In the genomic region with DNA sequence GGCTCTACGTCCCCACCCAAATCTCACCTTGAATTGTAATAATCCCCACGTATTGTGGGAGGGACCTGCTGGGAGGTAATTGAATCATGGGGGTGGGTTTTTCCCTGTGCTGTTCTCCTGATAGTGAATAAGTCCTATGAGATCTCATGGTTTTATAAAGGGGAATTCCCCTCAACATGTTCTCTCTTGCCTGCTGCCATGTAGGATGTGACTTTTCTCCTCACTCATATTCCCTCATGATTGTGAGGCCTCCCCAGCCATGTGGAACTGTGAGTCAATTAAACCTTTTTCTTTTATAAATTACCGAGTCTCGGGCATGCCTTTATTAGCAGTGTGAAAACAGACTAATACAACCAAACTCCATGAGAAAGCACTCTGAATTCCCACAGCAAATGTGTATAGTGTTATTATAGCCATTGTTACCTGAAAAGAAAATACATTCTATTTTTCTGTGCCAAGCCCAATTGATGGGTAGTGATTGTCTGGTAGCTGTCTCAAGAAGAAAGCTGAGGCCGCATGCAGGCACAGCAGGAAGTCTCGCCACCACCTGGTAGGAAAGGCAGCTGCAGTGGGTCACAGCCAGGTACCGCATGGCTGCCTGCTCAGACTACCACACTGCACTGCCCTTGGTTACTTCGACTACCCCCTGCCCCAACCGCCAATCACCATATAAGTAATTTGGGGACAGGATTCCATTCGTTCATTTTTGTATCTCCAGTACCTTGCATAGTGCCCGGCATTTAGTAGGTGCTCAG, we compare ENCODE assay signal across 20 cellular contexts. TPM values are rescaled to one million over a fixed set of nuclear protein-coding genes. Genes with fewer than 3 reads are reported as not detected.
A peak's percentile ranks its signal among the peaks of the same experiment; 100 is the strongest.
DNase-seq lines count a peak whose midpoint lies in the region; ATAC-seq, FAIRE-seq and TF ChIP-seq lines count a peak whose summit lies in the region.
"Had no signal": no experiment of that assay in that cellular context is flagged by ENCODE, and none has a peak within 500 bp of the region (broad histone marks: within the 10 kb centered on the region; RNA-seq: fewer than 3 reads in every experiment).

No MANE protein-coding gene starts in this region.

- FAIRE-seq in bronchial epithelial cell (lab: Jason Lieb, UNC): no peak
- FAIRE-seq: astrocyte, GM12892 had no signal

- H3K36me3 ChIP-seq in bronchial epithelial cell (ENCODE audit: control insufficient read depth, insufficient read depth, low read length) (no peaks in the 10 kb centered on the region), thoracic aorta (no peaks in the 10 kb centered on the region)
- H3K36me3 ChIP-seq: gastroesophageal sphincter, HAP-1, transverse colon had no signal

- peaks cover 8% of the 10 kb centered on the region for H3K27me3 ChIP-seq in bronchial epithelial cell (ENCODE audit: control insufficient read depth, insufficient read depth, low read length)
- H3K27me3 ChIP-seq in thoracic aorta (replicated peaks; ENCODE audit: insufficient read depth): no peaks in the 10 kb centered on the region

- no peak overlapping the region for H3K4me3 ChIP-seq in bronchial epithelial cell (ENCODE audit: low read depth, low read length)
- no peak overlapping the region for H3K4me3 ChIP-seq in thoracic aorta
- H3K4me3 ChIP-seq: gastroesophageal sphincter, HAP-1, transverse colon had no signal

- no peaks in the 10 kb centered on the region for H3K9me3 ChIP-seq in thoracic aorta
- H3K9me3 ChIP-seq: gastroesophageal sphincter, HAP-1, transverse colon had no signal

- H3K27ac ChIP-seq in thoracic aorta: peak overlapping the region; percentile 67 to 75
- H3K27ac ChIP-seq: gastroesophageal sphincter, transverse colon had no signal

- H3K4me1 ChIP-seq in thoracic aorta (ENCODE audit: control insufficient read depth in 1 of 2, low read depth in 2 of 2): peaks cover 10 to 17% of the 10 kb centered on the region in 2 donors
- H3K4me1 ChIP-seq: gastroesophageal sphincter, HAP-1, transverse colon had no signal

- DNase-seq in DMS53 (lab: John Stamatoyannopoulos, UW) (peak; percentile 58), DMS53 treated with DMSO at 0.1 percent for 48 hours (lab: John Stamatoyannopoulos, UW; ENCODE audit: unreplicated experiment) (no peak), NAMALWA (ENCODE audit: low spot score) (peak; percentile 44), bronchial epithelial cell (ENCODE audit: low read depth) (peak; percentile 68), thoracic aorta (ENCODE audit: low spot score) (no peak), UCSD-AML1 (lab: John Stamatoyannopoulos, UW; ENCODE audit: unreplicated experiment) (no peak), mesenteric fat pad (ENCODE audit: low spot score) (no peak)
- DNase-seq in stimulated activated CD4-positive, alpha-beta T cell treated with anti-CD3 and anti-CD28 coated beads, Interleukin-2, amount 100 ng/mL, for 48 hours: no peak
- DNase-seq: activated gamma-delta T cell, cortex of kidney, EL, IMR-90, NCI-H1092 treated with DMSO at 0.1 percent for 48 hours, NCI-H2171 treated with DMSO at 0.1 percent for 48 hours, transverse colon had no signal

- TF ChIP-seq CTCF in bronchial epithelial cell (IDR thresholded peaks at IDR 0.05; ENCODE audit: insufficient read depth, low read length, severe bottlenecking) (no peak), thoracic aorta (IDR thresholded peaks at IDR 0.05) (no peak)

- no peak for ATAC-seq in thoracic aorta (ENCODE audit: insufficient number of reproducible peaks, low FRiP score, low read depth)
- ATAC-seq: activated CD4-positive, CD25-positive, alpha-beta regulatory T cell treated with anti-CD3 and anti-CD28 coated beads, Interleukin-2, amount 50 U/mL, for 24 hours; gastroesophageal sphincter had no signal

RNA-seq across cellular contexts. Expression of gene ZBTB7C, which starts 10.3 kb away (rescaled TPM):
- under 0.01 and 1.2 TPM in 2 replicates for total RNA-seq in bronchial epithelial cell
- 10 to 100 TPM in 1 of 2 donors, 1 to 10 TPM in 1; 9.6 to 10.9 TPM for total RNA-seq in thoracic aorta
- 14.2 TPM for total RNA-seq in mesenteric fat pad
- total RNA-seq: IMR-90 had no signal

Comparison
In these comparisons a context has a peak if more than half of its experiments do, and no peak if none do; other contexts are left out.
1. DNase-seq: peak in DMS53 (single experiment), NAMALWA (single experiment) and bronchial epithelial cell (single experiment); none in DMS53 treated with DMSO at 0.1 percent for 48 hours (single experiment), thoracic aorta (single experiment), UCSD-AML1 (single experiment), stimulated activated CD4-positive, alpha-beta T cell treated with anti-CD3 and anti-CD28 coated beads, Interleukin-2, amount 100 ng/mL, for 48 hours (0 of 2) and mesenteric fat pad (single experiment).